Comparison of ENCODE assay signal across 1 cellular context in genomic region chr16:75426524-75426923, GRCh38.
TF ChIP-seq lines count a peak whose summit lies in the region.

No MANE protein-coding gene starts in this region.

TF ChIP-seq in K562, 482 proteins besides CTCF, POLR2A, EP300 and RAD21:
- TF ChIP-seq EGR1 (conservative IDR thresholded peaks at IDR 0.05) (peak; percentile 59), ZNF316 (IDR thresholded peaks at IDR 0.05) (peak; percentile 61; the same call in 1 of the 2 replicates), C11orf30 (IDR thresholded peaks at IDR 0.05; ENCODE audit: low read depth) (peak; percentile 23; the same call in 1 of the 2 replicates)
